In genomic region chr7:83101540-83101939, GRCh38 we compare ENCODE assay signal across 14 cellular contexts.
DNase-seq lines count a peak whose midpoint lies in the region; ATAC-seq lines count a peak whose summit lies in the region.
"Had no signal": no experiment of that assay in that cellular context is flagged by ENCODE, and none has a peak within 500 bp of the region (broad histone marks: within the 10 kb centered on the region; RNA-seq: fewer than 3 reads in every experiment).

No MANE protein-coding gene starts in this region.

- peak overlapping the region; percentile 4 for H2AFZ ChIP-seq in ACC112 (ENCODE audit: low read length, unreplicated experiment)

- ATAC-seq in GM19351 (IDR thresholded peaks at IDR 0.05; ENCODE audit: unreplicated experiment) (no peak), HG03139 (IDR thresholded peaks at IDR 0.05; ENCODE audit: unreplicated experiment) (no peak)
- ATAC-seq: CD8-positive, alpha-beta T cell; K562 had no signal

- H3K36me3 ChIP-seq in ACC112 (ENCODE audit: insufficient read depth, low read length), result no peaks in the 10 kb centered on the region
- H3K36me3 ChIP-seq: HAP-1 had no signal

- peak; percentile 79 for DNase-seq in G401 (ENCODE audit: low spot score)
- peak; percentile 16 to 33 for DNase-seq in cerebellar nuclear complex (lab: John Stamatoyannopoulos, UW)
- peak; percentile 4 for DNase-seq in putamen (ENCODE audit: low spot score)
- DNase-seq in DMS153 treated with DMSO at 0.1 percent for 48 hours (lab: John Stamatoyannopoulos, UW; ENCODE audit: unreplicated experiment), result no peak
- DNase-seq: CD8-positive, alpha-beta T cell; COR-L47; DMS53; HFFc6 had no signal

- 0 out of 2 replicates have a peak overlapping the region, but pooled peaks have one; percentile 16 for H3K4me3 ChIP-seq in ACC112 (ENCODE audit: low read depth, low read length)
- H3K4me3 ChIP-seq: HAP-1, K562 had no signal

- in situ Hi-C loops in G401 (cut with HindIII; ENCODE audit: low sequenced_read_pairs), result no loop called here

- no peaks in the 10 kb centered on the region for H3K79me2 ChIP-seq in ACC112 (ENCODE audit: control insufficient read depth, insufficient read depth, low read length, unreplicated experiment)

- no peak overlapping the region for H3K27ac ChIP-seq in ACC112 (ENCODE audit: low read depth, low read length)
- H3K27ac ChIP-seq: HL-60 had no signal

- H3K4me1 ChIP-seq in ACC112 (ENCODE audit: control insufficient read depth, insufficient read depth, low read length, unreplicated experiment), result no peaks in the 10 kb centered on the region
- H3K4me1 ChIP-seq: HAP-1 had no signal

- peaks cover 28% of the 10 kb centered on the region for H3K27me3 ChIP-seq in ACC112 (ENCODE audit: insufficient read depth, low read length)
